ENCODE assay signal across 2 cellular contexts in genomic region chr16:22848451-22848850, GRCh38.
TF ChIP-seq lines count a peak whose summit lies in the region.

No MANE protein-coding gene starts in this region.

TF ChIP-seq in GM23338, 12 proteins besides CTCF, POLR2A, EP300 and RAD21 (continued from another document):
- no peak for TF ChIP-seq REST (IDR thresholded peaks at IDR 0.05; ENCODE audit: unreplicated experiment)
- no peak for TF ChIP-seq ZNF114 (CRISPR knock-in tag; IDR thresholded peaks at IDR 0.05)
- no peak for TF ChIP-seq NANOG (IDR thresholded peaks at IDR 0.05; ENCODE audit: borderline replicate concordance)
- TF ChIP-seq ETS1 (IDR thresholded peaks at IDR 0.05): no peak
TF ChIP-seq in GM23338: peak in this region for 0.

TF ChIP-seq in WTC11, 78 proteins besides CTCF, POLR2A, EP300 and RAD21 (continued from another document):
- TF ChIP-seq TCF7 (CRISPR knock-in tag; IDR thresholded peaks at IDR 0.05; ENCODE audit: low read depth): no peak
- TF ChIP-seq RORB (CRISPR knock-in tag; IDR thresholded peaks at IDR 0.05): no peak
- TF ChIP-seq NFATC4 (CRISPR knock-in tag; IDR thresholded peaks at IDR 0.05): no peak
- no peak for TF ChIP-seq FOXP1 (CRISPR knock-in tag; IDR thresholded peaks at IDR 0.05; ENCODE audit: borderline replicate concordance)
